ENCODE assay signal across 1 cellular context in the genomic region with DNA sequence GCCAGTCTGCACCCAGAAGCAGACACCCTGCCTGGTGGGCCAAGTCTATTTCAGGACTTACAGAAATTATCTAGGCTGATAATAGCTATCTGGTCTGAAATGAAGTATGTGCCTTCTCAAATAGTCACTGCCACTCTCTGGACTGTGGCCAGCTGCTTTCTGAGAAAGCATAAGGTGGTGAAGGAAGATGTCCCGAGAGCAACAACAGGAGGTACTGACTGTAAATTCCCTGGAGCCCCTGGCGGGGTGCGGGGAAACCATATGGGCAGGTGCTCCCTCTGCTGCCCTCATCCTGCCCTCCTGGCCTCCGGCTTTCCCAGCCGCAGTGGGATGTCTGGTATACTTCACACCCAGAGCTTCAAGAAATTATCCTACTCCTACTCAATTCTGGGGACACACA.
TF ChIP-seq lines count a peak whose summit lies in the region.

No MANE protein-coding gene starts in this region.

TF ChIP-seq in GM23338, 12 proteins besides CTCF, POLR2A, EP300 and RAD21 (continued from another document):
- TF ChIP-seq, protein P1, sequence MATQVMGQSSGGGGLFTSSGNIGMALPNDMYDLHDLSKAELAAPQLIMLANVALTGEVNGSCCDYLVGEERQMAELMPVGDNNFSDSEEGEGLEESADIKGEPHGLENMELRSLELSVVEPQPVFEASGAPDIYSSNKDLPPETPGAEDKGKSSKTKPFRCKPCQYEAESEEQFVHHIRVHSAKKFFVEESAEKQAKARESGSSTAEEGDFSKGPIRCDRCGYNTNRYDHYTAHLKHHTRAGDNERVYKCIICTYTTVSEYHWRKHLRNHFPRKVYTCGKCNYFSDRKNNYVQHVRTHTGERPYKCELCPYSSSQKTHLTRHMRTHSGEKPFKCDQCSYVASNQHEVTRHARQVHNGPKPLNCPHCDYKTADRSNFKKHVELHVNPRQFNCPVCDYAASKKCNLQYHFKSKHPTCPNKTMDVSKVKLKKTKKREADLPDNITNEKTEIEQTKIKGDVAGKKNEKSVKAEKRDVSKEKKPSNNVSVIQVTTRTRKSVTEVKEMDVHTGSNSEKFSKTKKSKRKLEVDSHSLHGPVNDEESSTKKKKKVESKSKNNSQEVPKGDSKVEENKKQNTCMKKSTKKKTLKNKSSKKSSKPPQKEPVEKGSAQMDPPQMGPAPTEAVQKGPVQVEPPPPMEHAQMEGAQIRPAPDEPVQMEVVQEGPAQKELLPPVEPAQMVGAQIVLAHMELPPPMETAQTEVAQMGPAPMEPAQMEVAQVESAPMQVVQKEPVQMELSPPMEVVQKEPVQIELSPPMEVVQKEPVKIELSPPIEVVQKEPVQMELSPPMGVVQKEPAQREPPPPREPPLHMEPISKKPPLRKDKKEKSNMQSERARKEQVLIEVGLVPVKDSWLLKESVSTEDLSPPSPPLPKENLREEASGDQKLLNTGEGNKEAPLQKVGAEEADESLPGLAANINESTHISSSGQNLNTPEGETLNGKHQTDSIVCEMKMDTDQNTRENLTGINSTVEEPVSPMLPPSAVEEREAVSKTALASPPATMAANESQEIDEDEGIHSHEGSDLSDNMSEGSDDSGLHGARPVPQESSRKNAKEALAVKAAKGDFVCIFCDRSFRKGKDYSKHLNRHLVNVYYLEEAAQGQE (IDR thresholded peaks at IDR 0.05; ENCODE audit: unreplicated experiment), result no peak
- TF ChIP-seq EZH2 (IDR thresholded peaks at IDR 0.05; ENCODE audit: low read depth, unreplicated experiment), result no peak
- TF ChIP-seq, protein P2, sequence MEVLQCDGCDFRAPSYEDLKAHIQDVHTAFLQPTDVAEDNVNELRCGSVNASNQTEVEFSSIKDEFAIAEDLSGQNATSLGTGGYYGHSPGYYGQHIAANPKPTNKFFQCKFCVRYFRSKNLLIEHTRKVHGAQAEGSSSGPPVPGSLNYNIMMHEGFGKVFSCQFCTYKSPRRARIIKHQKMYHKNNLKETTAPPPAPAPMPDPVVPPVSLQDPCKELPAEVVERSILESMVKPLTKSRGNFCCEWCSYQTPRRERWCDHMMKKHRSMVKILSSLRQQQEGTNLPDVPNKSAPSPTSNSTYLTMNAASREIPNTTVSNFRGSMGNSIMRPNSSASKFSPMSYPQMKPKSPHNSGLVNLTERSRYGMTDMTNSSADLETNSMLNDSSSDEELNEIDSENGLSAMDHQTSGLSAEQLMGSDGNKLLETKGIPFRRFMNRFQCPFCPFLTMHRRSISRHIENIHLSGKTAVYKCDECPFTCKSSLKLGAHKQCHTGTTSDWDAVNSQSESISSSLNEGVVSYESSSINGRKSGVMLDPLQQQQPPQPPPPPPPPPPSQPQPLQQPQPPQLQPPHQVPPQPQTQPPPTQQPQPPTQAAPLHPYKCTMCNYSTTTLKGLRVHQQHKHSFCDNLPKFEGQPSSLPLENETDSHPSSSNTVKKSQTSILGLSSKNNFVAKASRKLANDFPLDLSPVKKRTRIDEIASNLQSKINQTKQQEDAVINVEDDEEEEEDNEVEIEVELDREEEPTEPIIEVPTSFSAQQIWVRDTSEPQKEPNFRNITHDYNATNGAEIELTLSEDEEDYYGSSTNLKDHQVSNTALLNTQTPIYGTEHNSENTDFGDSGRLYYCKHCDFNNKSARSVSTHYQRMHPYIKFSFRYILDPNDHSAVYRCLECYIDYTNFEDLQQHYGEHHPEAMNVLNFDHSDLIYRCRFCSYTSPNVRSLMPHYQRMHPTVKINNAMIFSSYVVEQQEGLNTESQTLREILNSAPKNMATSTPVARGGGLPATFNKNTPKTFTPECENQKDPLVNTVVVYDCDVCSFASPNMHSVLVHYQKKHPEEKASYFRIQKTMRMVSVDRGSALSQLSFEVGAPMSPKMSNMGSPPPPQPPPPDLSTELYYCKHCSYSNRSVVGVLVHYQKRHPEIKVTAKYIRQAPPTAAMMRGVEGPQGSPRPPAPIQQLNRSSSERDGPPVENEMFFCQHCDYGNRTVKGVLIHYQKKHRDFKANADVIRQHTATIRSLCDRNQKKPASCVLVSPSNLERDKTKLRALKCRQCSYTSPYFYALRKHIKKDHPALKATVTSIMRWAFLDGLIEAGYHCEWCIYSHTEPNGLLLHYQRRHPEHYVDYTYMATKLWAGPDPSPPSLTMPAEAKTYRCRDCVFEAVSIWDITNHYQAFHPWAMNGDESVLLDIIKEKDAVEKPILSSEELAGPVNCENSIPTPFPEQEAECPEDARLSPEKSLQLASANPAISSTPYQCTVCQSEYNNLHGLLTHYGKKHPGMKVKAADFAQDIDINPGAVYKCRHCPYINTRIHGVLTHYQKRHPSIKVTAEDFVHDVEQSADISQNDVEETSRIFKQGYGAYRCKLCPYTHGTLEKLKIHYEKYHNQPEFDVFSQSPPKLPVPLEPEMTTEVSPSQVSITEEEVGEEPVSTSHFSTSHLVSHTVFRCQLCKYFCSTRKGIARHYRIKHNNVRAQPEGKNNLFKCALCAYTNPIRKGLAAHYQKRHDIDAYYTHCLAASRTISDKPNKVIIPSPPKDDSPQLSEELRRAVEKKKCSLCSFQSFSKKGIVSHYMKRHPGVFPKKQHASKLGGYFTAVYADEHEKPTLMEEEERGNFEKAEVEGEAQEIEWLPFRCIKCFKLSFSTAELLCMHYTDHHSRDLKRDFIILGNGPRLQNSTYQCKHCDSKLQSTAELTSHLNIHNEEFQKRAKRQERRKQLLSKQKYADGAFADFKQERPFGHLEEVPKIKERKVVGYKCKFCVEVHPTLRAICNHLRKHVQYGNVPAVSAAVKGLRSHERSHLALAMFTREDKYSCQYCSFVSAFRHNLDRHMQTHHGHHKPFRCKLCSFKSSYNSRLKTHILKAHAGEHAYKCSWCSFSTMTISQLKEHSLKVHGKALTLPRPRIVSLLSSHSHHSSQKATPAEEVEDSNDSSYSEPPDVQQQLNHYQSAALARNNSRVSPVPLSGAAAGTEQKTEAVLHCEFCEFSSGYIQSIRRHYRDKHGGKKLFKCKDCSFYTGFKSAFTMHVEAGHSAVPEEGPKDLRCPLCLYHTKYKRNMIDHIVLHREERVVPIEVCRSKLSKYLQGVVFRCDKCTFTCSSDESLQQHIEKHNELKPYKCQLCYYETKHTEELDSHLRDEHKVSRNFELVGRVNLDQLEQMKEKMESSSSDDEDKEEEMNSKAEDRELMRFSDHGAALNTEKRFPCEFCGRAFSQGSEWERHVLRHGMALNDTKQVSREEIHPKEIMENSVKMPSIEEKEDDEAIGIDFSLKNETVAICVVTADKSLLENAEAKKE (CRISPR knock-in tag; IDR thresholded peaks at IDR 0.05), result no peak
